Comparison of ENCODE assay signal across 17 cellular contexts in genomic region chr16:74679983-74680382, GRCh38. TPM values are rescaled to one million over a fixed set of nuclear protein-coding genes. Genes with fewer than 3 reads are reported as not detected.
DNase-seq lines count a peak whose midpoint lies in the region; TF ChIP-seq lines count a peak whose summit lies in the region.
"Had no signal": no experiment of that assay in that cellular context is flagged by ENCODE, and none has a peak within 500 bp of the region (broad histone marks: within the 10 kb centered on the region; RNA-seq: fewer than 3 reads in every experiment).

No MANE protein-coding gene starts in this region.

- intact Hi-C loops in activated CD4-positive, alpha-beta memory T cell treated with anti-CD3 and anti-CD28 coated beads for 36 hours (cut with micrococcal nuclease) = no loop called here
- intact Hi-C loops in activated T-helper 1 cell treated with anti-CD3 and anti-CD28 coated beads, Interleukin-12 subunit alpha, Interleukin-12 subunit beta, Interleukin-2, Interleukin-4 antibody, amounts not matched to agents 30 ng/mL and 10 ng/mL and 1 ng/mL, durations not matched to agents 14 hours and 24 hours and 36 hours (cut with micrococcal nuclease) = no loop called here
- intact Hi-C loops in left ventricle myocardium inferior (cut with micrococcal nuclease) = no loop called here

- no peak for DNase-seq in activated CD4-positive, alpha-beta memory T cell treated with anti-CD3 and anti-CD28 coated beads, Interleukin-2, amount 10 ng/mL, durations not matched to agents 7 days and 5 days
- no peak for DNase-seq in activated CD4-positive, alpha-beta memory T cell treated with anti-CD3 and anti-CD28 coated beads for 36 hours
- DNase-seq in SK-MEL-5 (ENCODE audit: low read depth, low spot score) (peak; percentile 27), neural crest cell (ENCODE audit: low read depth, low spot score) (no peak), left ventricle myocardium inferior (no peak), RWPE1 (ENCODE audit: low spot score) (no peak)
- DNase-seq in activated T-helper 1 cell treated with anti-CD3 and anti-CD28 coated beads, Interleukin-12 subunit alpha, Interleukin-12 subunit beta, Interleukin-2, Interleukin-4 antibody, amounts not matched to agents 30 ng/mL and 10 ng/mL and 1 ng/mL, durations not matched to agents 14 hours and 24 hours and 36 hours (ENCODE audit: low spot score) = no peak
- DNase-seq: DMS79, Kasumi-1, NCI-H1694, NCI-H2081, NCI-H2171, NCI-H345, NCI-H524 treated with DMSO at 0.1 percent for 48 hours, NCI-H82, Peyer's patch had no signal

- H3K27ac ChIP-seq in left ventricle myocardium inferior (replicated peaks) = no peak overlapping the region
- H3K27ac ChIP-seq in RWPE1 = no peak overlapping the region
- H3K27ac ChIP-seq: Peyer's patch, SJSA1 had no signal

- H3K36me3 Mint-ChIP-seq in activated CD4-positive, alpha-beta memory T cell treated with anti-CD3 and anti-CD28 coated beads, Interleukin-2, amount 10 ng/mL, durations not matched to agents 7 days and 5 days (ENCODE audit: low read depth) = peaks cover 51% of the 10 kb centered on the region
- H3K36me3 Mint-ChIP-seq in activated CD4-positive, alpha-beta memory T cell treated with anti-CD3 and anti-CD28 coated beads for 36 hours = peaks cover 21% of the 10 kb centered on the region
- no peaks in the 10 kb centered on the region for H3K36me3 Mint-ChIP-seq in neural crest cell (ENCODE audit: low read depth)
- H3K36me3 Mint-ChIP-seq in activated T-helper 1 cell treated with anti-CD3 and anti-CD28 coated beads, Interleukin-12 subunit alpha, Interleukin-12 subunit beta, Interleukin-2, Interleukin-4 antibody, amounts not matched to agents 30 ng/mL and 10 ng/mL and 1 ng/mL, durations not matched to agents 14 hours and 24 hours and 36 hours (ENCODE audit: low read depth) = peaks cover 28% of the 10 kb centered on the region

- no peaks in the 10 kb centered on the region for H3K4me1 Mint-ChIP-seq in activated CD4-positive, alpha-beta memory T cell treated with anti-CD3 and anti-CD28 coated beads, Interleukin-2, amount 10 ng/mL, durations not matched to agents 7 days and 5 days
- H3K4me1 Mint-ChIP-seq in activated CD4-positive, alpha-beta memory T cell treated with anti-CD3 and anti-CD28 coated beads for 36 hours (ENCODE audit: low read depth) = no peaks in the 10 kb centered on the region
- peaks cover 15% of the 10 kb centered on the region for H3K4me1 Mint-ChIP-seq in neural crest cell
- H3K4me1 Mint-ChIP-seq in activated T-helper 1 cell treated with anti-CD3 and anti-CD28 coated beads, Interleukin-12 subunit alpha, Interleukin-12 subunit beta, Interleukin-2, Interleukin-4 antibody, amounts not matched to agents 30 ng/mL and 10 ng/mL and 1 ng/mL, durations not matched to agents 14 hours and 24 hours and 36 hours (ENCODE audit: low read depth) = no peaks in the 10 kb centered on the region

- peaks cover 25% of the 10 kb centered on the region for H3K36me3 ChIP-seq in left ventricle myocardium inferior

- CTCF ChIA-PET in activated CD4-positive, alpha-beta memory T cell treated with anti-CD3 and anti-CD28 coated beads, Interleukin-2, amount 10 ng/mL, durations not matched to agents 7 days and 5 days (lab: Charles Lee) = interaction anchor here (1.1 to 1.6 kb wide), 2 partner anchors 12 to 28 kb away, joined by 3 to 6 read pairs; no protein-coding TSS in a partner anchor
- CTCF ChIA-PET in activated CD4-positive, alpha-beta memory T cell treated with anti-CD3 and anti-CD28 coated beads for 36 hours (lab: Charles Lee) = interaction anchor here (0.6 kb wide), 1 partner anchor 53 kb away, joined by 3 read pairs; no protein-coding TSS in a partner anchor
- CTCF ChIA-PET in RWPE1 (lab: Yijun Ruan, JAX) = no interaction called here

- no peaks in the 10 kb centered on the region for H3K9me3 ChIP-seq in left ventricle myocardium inferior (replicated peaks)
- H3K9me3 ChIP-seq: Peyer's patch, SJSA1 had no signal

- TF ChIP-seq CTCF in neural crest cell (conservative IDR thresholded peaks at IDR 0.05) (no peak), left ventricle myocardium inferior (IDR thresholded peaks at IDR 0.05; ENCODE audit: borderline replicate concordance) (no peak), RWPE1 (conservative IDR thresholded peaks at IDR 0.05; ENCODE audit: low read depth) (no peak)

- no peaks in the 10 kb centered on the region for H3K27me3 Mint-ChIP-seq in activated CD4-positive, alpha-beta memory T cell treated with anti-CD3 and anti-CD28 coated beads, Interleukin-2, amount 10 ng/mL, durations not matched to agents 7 days and 5 days
- no peaks in the 10 kb centered on the region for H3K27me3 Mint-ChIP-seq in activated CD4-positive, alpha-beta memory T cell treated with anti-CD3 and anti-CD28 coated beads for 36 hours
- peaks cover 4% of the 10 kb centered on the region for H3K27me3 Mint-ChIP-seq in neural crest cell (ENCODE audit: low read depth)
- H3K27me3 Mint-ChIP-seq in activated T-helper 1 cell treated with anti-CD3 and anti-CD28 coated beads, Interleukin-12 subunit alpha, Interleukin-12 subunit beta, Interleukin-2, Interleukin-4 antibody, amounts not matched to agents 30 ng/mL and 10 ng/mL and 1 ng/mL, durations not matched to agents 14 hours and 24 hours and 36 hours (ENCODE audit: insufficient read depth) = no peaks in the 10 kb centered on the region

- H3K4me3 Mint-ChIP-seq in activated CD4-positive, alpha-beta memory T cell treated with anti-CD3 and anti-CD28 coated beads, Interleukin-2, amount 10 ng/mL, durations not matched to agents 7 days and 5 days = no peak overlapping the region
- H3K4me3 Mint-ChIP-seq in activated CD4-positive, alpha-beta memory T cell treated with anti-CD3 and anti-CD28 coated beads for 36 hours = no peak overlapping the region
- H3K4me3 Mint-ChIP-seq in neural crest cell = peak overlapping the region; percentile 10
- no peak overlapping the region for H3K4me3 Mint-ChIP-seq in activated T-helper 1 cell treated with anti-CD3 and anti-CD28 coated beads, Interleukin-12 subunit alpha, Interleukin-12 subunit beta, Interleukin-2, Interleukin-4 antibody, amounts not matched to agents 30 ng/mL and 10 ng/mL and 1 ng/mL, durations not matched to agents 14 hours and 24 hours and 36 hours

- H3K4me1 ChIP-seq in left ventricle myocardium inferior = no peaks in the 10 kb centered on the region
- H3K4me1 ChIP-seq: Peyer's patch, SJSA1 had no signal

- H3K27me3 ChIP-seq in left ventricle myocardium inferior (ENCODE audit: low read depth) = no peaks in the 10 kb centered on the region
- H3K27me3 ChIP-seq: Peyer's patch, SJSA1 had no signal

- POLR2A ChIA-PET in activated CD4-positive, alpha-beta memory T cell treated with anti-CD3 and anti-CD28 coated beads, Interleukin-2, amount 10 ng/mL, durations not matched to agents 7 days and 5 days (lab: Charles Lee) = interaction anchor here (4.9 kb wide), 1 partner anchor 13 kb away, joined by 37 read pairs; the partner anchor contains the start of gene RFWD3
- POLR2A ChIA-PET in activated CD4-positive, alpha-beta memory T cell treated with anti-CD3 and anti-CD28 coated beads for 36 hours (lab: Charles Lee) = interaction anchor here (0.9 to 1.4 kb wide), 2 partner anchors 13 to 20 kb away, joined by 3 to 5 read pairs; partner anchors contain the start of genes MLKL and RFWD3
- POLR2A ChIA-PET in RWPE1 (lab: Yijun Ruan, JAX; ENCODE audit: low non-redundant PET) = no interaction called here

- no peak overlapping the region for H3K4me3 ChIP-seq in left ventricle myocardium inferior
- H3K4me3 ChIP-seq: Peyer's patch, SJSA1 had no signal

- peak overlapping the region; percentile 11 for H3K27ac Mint-ChIP-seq in activated CD4-positive, alpha-beta memory T cell treated with anti-CD3 and anti-CD28 coated beads, Interleukin-2, amount 10 ng/mL, durations not matched to agents 7 days and 5 days
- no peak overlapping the region for H3K27ac Mint-ChIP-seq in activated CD4-positive, alpha-beta memory T cell treated with anti-CD3 and anti-CD28 coated beads for 36 hours
- H3K27ac Mint-ChIP-seq in neural crest cell (ENCODE audit: unreplicated experiment) = no peak overlapping the region
- H3K27ac Mint-ChIP-seq in activated T-helper 1 cell treated with anti-CD3 and anti-CD28 coated beads, Interleukin-12 subunit alpha, Interleukin-12 subunit beta, Interleukin-2, Interleukin-4 antibody, amounts not matched to agents 30 ng/mL and 10 ng/mL and 1 ng/mL, durations not matched to agents 14 hours and 24 hours and 36 hours = no peak overlapping the region

- no peaks in the 10 kb centered on the region for H3K9me3 Mint-ChIP-seq in activated CD4-positive, alpha-beta memory T cell treated with anti-CD3 and anti-CD28 coated beads, Interleukin-2, amount 10 ng/mL, durations not matched to agents 7 days and 5 days
- no peaks in the 10 kb centered on the region for H3K9me3 Mint-ChIP-seq in activated CD4-positive, alpha-beta memory T cell treated with anti-CD3 and anti-CD28 coated beads for 36 hours
- H3K9me3 Mint-ChIP-seq in neural crest cell = no peaks in the 10 kb centered on the region
- H3K9me3 Mint-ChIP-seq in activated T-helper 1 cell treated with anti-CD3 and anti-CD28 coated beads, Interleukin-12 subunit alpha, Interleukin-12 subunit beta, Interleukin-2, Interleukin-4 antibody, amounts not matched to agents 30 ng/mL and 10 ng/mL and 1 ng/mL, durations not matched to agents 14 hours and 24 hours and 36 hours = no peaks in the 10 kb centered on the region

- in situ Hi-C loops in SK-MEL-5 (cut with HindIII; ENCODE audit: low pct_unique_long_range_greater_than_20kb, low sequenced_read_pairs) = no loop called here

RNA-seq across cellular contexts. Expression of gene RFWD3, which starts 13.3 kb away (rescaled TPM):
- 100 to 1,000 TPM in 1 of 2 experiments, 10 to 100 TPM in 1; 99.5 to 107 TPM for total RNA-seq in activated CD4-positive, alpha-beta memory T cell treated with anti-CD3 and anti-CD28 coated beads, Interleukin-2, amount 10 ng/mL, durations not matched to agents 7 days and 5 days
- total RNA-seq in activated CD4-positive, alpha-beta memory T cell treated with anti-CD3 and anti-CD28 coated beads for 36 hours = 100 to 1,000 TPM in 1 of 2 experiments, 10 to 100 TPM in 1; 95.3 to 109 TPM
- 29.2 and 31.3 TPM in 2 replicates for total RNA-seq in SK-MEL-5 (2014; rRNA removed; shearing (Covaris generic))
- polyA plus RNA-seq in SK-MEL-5 (2015; cell fraction: cytosol; rRNA removed) = 41.0 and 57.9 TPM in 2 replicates
- polyA plus RNA-seq in SK-MEL-5 (2015; cell fraction: nucleus; rRNA removed) = 37.2 and 43.7 TPM in 2 replicates
- total RNA-seq in neural crest cell (72.8 and 76.8 TPM in 2 replicates), left ventricle myocardium inferior (5.9 TPM)
- 112 and 116 TPM in 2 replicates for total RNA-seq in activated T-helper 1 cell treated with anti-CD3 and anti-CD28 coated beads, Interleukin-12 subunit alpha, Interleukin-12 subunit beta, Interleukin-2, Interleukin-4 antibody, amounts not matched to agents 30 ng/mL and 10 ng/mL and 1 ng/mL, durations not matched to agents 14 hours and 24 hours and 36 hours

RNA-seq across cellular contexts. Expression of gene MLKL, which starts 20.7 kb away (rescaled TPM):
- total RNA-seq in activated CD4-positive, alpha-beta memory T cell treated with anti-CD3 and anti-CD28 coated beads, Interleukin-2, amount 10 ng/mL, durations not matched to agents 7 days and 5 days = 10 to 100 TPM; 42.8 to 45.2 TPM
- total RNA-seq in activated CD4-positive, alpha-beta memory T cell treated with anti-CD3 and anti-CD28 coated beads for 36 hours = 10 to 100 TPM; 18.3 to 18.8 TPM
- 6.0 and 7.9 TPM in 2 replicates for total RNA-seq in SK-MEL-5 (2014; rRNA removed; shearing (Covaris generic))
- polyA plus RNA-seq in SK-MEL-5 (2015; cell fraction: cytosol; rRNA removed) = 6.8 and 13.1 TPM in 2 replicates
- polyA plus RNA-seq in SK-MEL-5 (2015; cell fraction: nucleus; rRNA removed) = 26.6 and 35.9 TPM in 2 replicates
- total RNA-seq in neural crest cell (not detected in 2 replicates), left ventricle myocardium inferior (3.2 TPM)
- total RNA-seq in activated T-helper 1 cell treated with anti-CD3 and anti-CD28 coated beads, Interleukin-12 subunit alpha, Interleukin-12 subunit beta, Interleukin-2, Interleukin-4 antibody, amounts not matched to agents 30 ng/mL and 10 ng/mL and 1 ng/mL, durations not matched to agents 14 hours and 24 hours and 36 hours = 23.9 and 24.0 TPM in 2 replicates
